Comparison of ENCODE assay signal across 8 cellular contexts in the genomic region with DNA sequence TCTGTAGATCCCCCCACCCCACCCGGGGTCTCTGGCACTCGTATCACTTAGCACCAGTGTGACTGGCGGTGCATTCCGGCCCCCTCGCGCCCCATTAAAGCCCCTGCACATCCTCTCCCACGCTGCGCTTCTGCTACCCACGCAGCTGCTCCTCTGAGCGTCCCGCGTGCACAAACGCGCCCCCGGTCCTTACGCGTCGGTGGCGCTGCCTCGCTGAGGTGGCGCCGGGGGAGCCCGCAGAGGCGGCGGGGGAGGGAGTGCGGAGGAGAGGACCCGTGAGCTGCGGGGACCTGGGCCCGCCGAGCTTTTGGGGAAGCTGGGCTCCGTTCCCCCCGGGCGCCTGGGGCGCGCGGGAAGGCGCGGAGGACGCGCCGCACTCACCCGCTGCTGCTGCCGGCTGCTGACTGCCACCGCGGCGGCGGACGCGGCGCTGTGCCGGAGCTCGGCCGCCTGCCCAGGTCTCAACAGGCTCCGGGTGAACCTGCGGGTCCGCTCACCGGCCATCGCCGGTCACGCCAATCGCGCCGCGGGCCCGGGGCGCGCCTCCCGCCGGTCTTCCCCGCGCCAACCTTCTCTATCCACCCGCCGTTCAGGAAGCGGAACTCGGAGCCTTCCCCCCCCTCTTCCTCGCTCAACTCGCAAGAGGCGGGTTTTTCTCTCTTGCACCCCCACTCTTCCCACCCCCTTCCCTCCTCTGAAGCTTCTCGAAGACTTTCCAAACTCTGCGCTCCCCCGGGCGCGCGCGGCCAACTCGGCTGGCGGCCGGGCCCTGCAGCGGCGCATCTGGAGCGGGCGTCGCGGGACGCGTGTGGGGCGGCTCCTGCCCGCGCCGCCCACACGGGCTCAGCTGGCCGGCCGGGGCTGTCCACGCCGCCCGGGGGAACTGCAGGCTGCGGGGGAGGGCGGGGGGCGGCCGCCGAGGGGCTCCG. TPM values are rescaled to one million over a fixed set of nuclear protein-coding genes. Genes with fewer than 3 reads are reported as not detected.
DNase-seq lines count a peak whose midpoint lies in the region; ATAC-seq and TF ChIP-seq lines count a peak whose summit lies in the region.

A gene (minus strand): TSS at position 598 of the 929 bp plus-strand sequence. CDS start 94 bp downstream, at position 504.

- WGBS in smooth muscle cell (ENCODE audit: low lambda C conversion rate) = under 1% methylated on average over 63 of the region's 112 CpGs

- H2AFZ ChIP-seq in smooth muscle cell (ENCODE audit: low read depth) = peak within 1 kb of the TSS; percentile 37

- no peak within 1 kb of the TSS for H3K9ac ChIP-seq in smooth muscle cell (ENCODE audit: low read depth)

- no peaks in the 10 kb centered on the region for H3K36me3 Mint-ChIP-seq in brain

- peak within 1 kb of the TSS; percentile 78 to 89 (median 82) for H3K4me3 Mint-ChIP-seq in brain

- H3K4me2 ChIP-seq in smooth muscle cell = peak within 1 kb of the TSS; percentile 88

- no peaks in the 10 kb centered on the region for H3K4me1 ChIP-seq in smooth muscle cell (ENCODE audit: low read depth)

- H3K27me3 ChIP-seq in smooth muscle cell (ENCODE audit: low read depth) = peaks cover 90% of the 10 kb centered on the region

- H3K9me3 ChIP-seq in smooth muscle cell (replicated peaks; ENCODE audit: low read depth) = no peaks in the 10 kb centered on the region

- DNase-seq in C1 segment of cervical spinal cord (lab: John Stamatoyannopoulos, UW) (peak in 9 of 14 donors; percentile 31 to 75 (median 69)), T-helper 22 cell (ENCODE audit: low read depth) (peak; percentile 34), iPS-NIHi7 (ENCODE audit: extremely low spot score) (peak; percentile 48), smooth muscle cell (lab: John Stamatoyannopoulos, UW; ENCODE audit: unreplicated experiment) (no peak), amniotic stem cell (lab: John Stamatoyannopoulos, UW) (no peak)

- no peak for TF ChIP-seq CTCF in brain (conservative IDR thresholded peaks at IDR 0.05)
- no peak for TF ChIP-seq CTCF in smooth muscle cell (IDR thresholded peaks at IDR 0.05; ENCODE audit: borderline replicate concordance, insufficient read depth, poor library complexity, severe bottlenecking)

- ATAC-seq in GM19324 (IDR thresholded peaks at IDR 0.05; ENCODE audit: low FRiP score, unreplicated experiment) (peak; percentile 39), HG03457 (IDR thresholded peaks at IDR 0.05; ENCODE audit: unreplicated experiment) (peak; percentile 18)

- H4K20me1 ChIP-seq in smooth muscle cell (ENCODE audit: low read depth) = no peaks in the 10 kb centered on the region

- H3K4me3 ChIP-seq in smooth muscle cell = peak within 1 kb of the TSS; percentile 54

- H3F3A ChIP-seq in smooth muscle cell (ENCODE audit: low read depth) = no peaks in the 10 kb centered on the region

- no peak within 1 kb of the TSS for H3K27ac ChIP-seq in smooth muscle cell (ENCODE audit: low read depth)

- peaks cover 0 to 4% (median 0%) of the 10 kb centered on the region in 5 experiments for H3K9me3 Mint-ChIP-seq in brain

- H3K4me1 Mint-ChIP-seq in brain = peaks cover 23% of the 10 kb centered on the region

- H3K36me3 ChIP-seq in smooth muscle cell (ENCODE audit: low read depth) = no peaks in the 10 kb centered on the region

- H3K27ac Mint-ChIP-seq in brain = peak within 1 kb of the TSS in 3 of 5 experiments; percentile 52 to 74 (median 71)

- H3K27me3 Mint-ChIP-seq in brain = peaks cover 58% of the 10 kb centered on the region

- H3K79me2 ChIP-seq in smooth muscle cell (ENCODE audit: low read depth) = no peaks in the 10 kb centered on the region

RNA-seq across cellular contexts. Expression of the gene that starts here (rescaled TPM):
- polyA plus RNA-seq in brain (ENCODE audit: insufficient read depth, low read depth, low replicate concordance) = 10.0 TPM
- 0.04 TPM in 2 replicates for total RNA-seq in smooth muscle cell
- polyA plus RNA-seq in smooth muscle cell = not detected in 2 replicates

Comparison
In these comparisons a context has a peak if more than half of its experiments do, and no peak if none do; other contexts are left out.
1. RNA of the gene that starts here (polyA plus RNA-seq): 10.0 TPM in brain (single experiment); not detected in smooth muscle cell; every median in the first group is over 10 times any median in the second.
2. DNase-seq: peak in C1 segment of cervical spinal cord (9 of 14), T-helper 22 cell (single experiment) and iPS-NIHi7 (single experiment); none in smooth muscle cell (single experiment) and amniotic stem cell (single experiment).